2 cellular contexts compared by ENCODE assay signal in genomic region chr5:56099346-56099745, GRCh38.
TF ChIP-seq lines count a peak whose summit lies in the region.

No MANE protein-coding gene starts in this region.

TF ChIP-seq in endothelial cell of umbilical vein, 7 proteins besides CTCF, POLR2A, EP300 and RAD21:
- TF ChIP-seq EZH2 (IDR thresholded peaks at IDR 0.05; ENCODE audit: borderline replicate concordance, low read depth, low read length, severe bottlenecking): no peak
- no peak for TF ChIP-seq GATA2 (IDR thresholded peaks at IDR 0.05; ENCODE audit: insufficient read depth, insufficient read length, low read depth, low read length)
- TF ChIP-seq POLR2AphosphoS5 (IDR thresholded peaks at IDR 0.05; ENCODE audit: insufficient read depth, low read depth, low read length): no peak
- no peak for TF ChIP-seq JUN (IDR thresholded peaks at IDR 0.05; ENCODE audit: borderline replicate concordance, insufficient read depth, insufficient read length, low read depth)
- no peak for TF ChIP-seq MYC (IDR thresholded peaks at IDR 0.05; ENCODE audit: low read depth, low read length)
- TF ChIP-seq FOS (IDR thresholded peaks at IDR 0.05; ENCODE audit: borderline replicate concordance, insufficient read depth, low read length): no peak
- TF ChIP-seq MAX (IDR thresholded peaks at IDR 0.05; ENCODE audit: insufficient read depth, insufficient read length): no peak

TF ChIP-seq in WTC11, 78 proteins besides CTCF, POLR2A, EP300 and RAD21 (continued from another document):
- TF ChIP-seq E2F1 (CRISPR knock-in tag; IDR thresholded peaks at IDR 0.05): no peak
- no peak for TF ChIP-seq ZNF396 (CRISPR knock-in tag; IDR thresholded peaks at IDR 0.05; ENCODE audit: borderline replicate concordance)
- TF ChIP-seq JAZF1 (CRISPR knock-in tag; IDR thresholded peaks at IDR 0.05): no peak
- no peak for TF ChIP-seq IRF1 (CRISPR knock-in tag; IDR thresholded peaks at IDR 0.05)
- no peak for TF ChIP-seq MXD4 (CRISPR knock-in tag; IDR thresholded peaks at IDR 0.05; ENCODE audit: borderline replicate concordance)
- TF ChIP-seq USF1 (CRISPR knock-in tag; IDR thresholded peaks at IDR 0.05): no peak
- no peak for TF ChIP-seq SOX15 (CRISPR knock-in tag; IDR thresholded peaks at IDR 0.05)
- TF ChIP-seq TCF7 (CRISPR knock-in tag; IDR thresholded peaks at IDR 0.05; ENCODE audit: low read depth): no peak
- TF ChIP-seq RORB (CRISPR knock-in tag; IDR thresholded peaks at IDR 0.05): no peak
- no peak for TF ChIP-seq OVOL2 (CRISPR knock-in tag; IDR thresholded peaks at IDR 0.05; ENCODE audit: borderline replicate concordance)
- TF ChIP-seq USF2 (CRISPR knock-in tag; IDR thresholded peaks at IDR 0.05): no peak
- TF ChIP-seq ZNF512 (CRISPR knock-in tag; IDR thresholded peaks at IDR 0.05; ENCODE audit: borderline replicate concordance): no peak
- TF ChIP-seq CDX4 (CRISPR knock-in tag; IDR thresholded peaks at IDR 0.05; ENCODE audit: borderline replicate concordance): no peak
- no peak for TF ChIP-seq FOXK1 (CRISPR knock-in tag; IDR thresholded peaks at IDR 0.05)
